Comparison of ENCODE assay signal across 8 cellular contexts in genomic region chr18:58669731-58670379, GRCh38. TPM values are rescaled to one million over a fixed set of nuclear protein-coding genes. Genes with fewer than 3 reads are reported as not detected.
A peak's percentile ranks its signal among the peaks of the same experiment; 100 is the strongest.
DNase-seq lines count a peak whose midpoint lies in the region; ATAC-seq and TF ChIP-seq lines count a peak whose summit lies in the region.

No MANE protein-coding gene starts in this region.

- CTCF ChIA-PET in CD8-positive, alpha-beta memory T cell (lab: Charles Lee), result interaction anchor here (0.9 to 4.1 kb wide), 7 partner anchors 11 to 141 kb away, joined by 3 to 35 read pairs (median 17); no protein-coding TSS in a partner anchor

- ATAC-seq in HG03025 (IDR thresholded peaks at IDR 0.05; ENCODE audit: low FRiP score, unreplicated experiment), result no peak

- no peak for TF ChIP-seq RAD21 in Ishikawa (IDR thresholded peaks at IDR 0.05; ENCODE audit: low read depth)

- H3K27me3 Mint-ChIP-seq in CD8-positive, alpha-beta memory T cell, result peaks cover 0 to 2% of the 10 kb centered on the region in 2 donors
- H3K27me3 Mint-ChIP-seq in T-helper 1 cell treated with Interleukin-12 subunit alpha and Interleukin-12 subunit beta and Interleukin-4 antibody, amounts not matched to agents 30 μg/mL and 1 μg/mL, for 36 hours (ENCODE audit: low read depth), result peaks cover 3% of the 10 kb centered on the region

- H3K4me1 ChIP-seq in CD8-positive, alpha-beta memory T cell (ENCODE audit: insufficient read depth, low read length), result peaks cover 28% of the 10 kb centered on the region
- peaks cover 0 to 22% (median 16%) of the 10 kb centered on the region in 4 donors for H3K4me1 ChIP-seq in sigmoid colon

- TF ChIP-seq POLR2A in sigmoid colon (IDR thresholded peaks at IDR 0.05), result no peak

- peak overlapping the region; percentile 32 to 96 (median 87) for H3K4me3 Mint-ChIP-seq in CD8-positive, alpha-beta memory T cell
- peak overlapping the region; percentile 19 for H3K4me3 Mint-ChIP-seq in T-helper 1 cell treated with Interleukin-12 subunit alpha and Interleukin-12 subunit beta and Interleukin-4 antibody, amounts not matched to agents 30 μg/mL and 1 μg/mL, for 36 hours

- no peaks in the 10 kb centered on the region for H3K9me3 ChIP-seq in CD8-positive, alpha-beta memory T cell (ENCODE audit: low read length)
- no peaks in the 10 kb centered on the region for H3K9me3 ChIP-seq in sigmoid colon

- peak overlapping the region in 7 of 8 donors; percentile 37 to 92 (median 74) for H3K27ac Mint-ChIP-seq in CD8-positive, alpha-beta memory T cell
- H3K27ac Mint-ChIP-seq in T-helper 1 cell treated with Interleukin-12 subunit alpha and Interleukin-12 subunit beta and Interleukin-4 antibody, amounts not matched to agents 30 μg/mL and 1 μg/mL, for 36 hours, result peak overlapping the region; percentile 69

- no peak for DNase-seq in CD8-positive, alpha-beta memory T cell
- DNase-seq in kidney tubule cell (ENCODE audit: low spot score) (peak; percentile 82), sigmoid colon (no peak), UCSD-AML1 (lab: John Stamatoyannopoulos, UW; ENCODE audit: unreplicated experiment) (no peak), islet precursor cell (no peak)

- peak; percentile 72; the same call in 1 of the 2 replicates for TF ChIP-seq EP300 in Ishikawa (IDR thresholded peaks at IDR 0.05; ENCODE audit: borderline replicate concordance)
- no peak for TF ChIP-seq EP300 in sigmoid colon (IDR thresholded peaks at IDR 0.05)

- H3K4me3 ChIP-seq in CD8-positive, alpha-beta memory T cell (ENCODE audit: low read length), result no peak overlapping the region
- H3K4me3 ChIP-seq in sigmoid colon, result no peak overlapping the region

- no peaks in the 10 kb centered on the region for H3K36me3 ChIP-seq in CD8-positive, alpha-beta memory T cell (ENCODE audit: insufficient read depth, low read length)
- H3K36me3 ChIP-seq in sigmoid colon, result no peaks in the 10 kb centered on the region

- no peaks in the 10 kb centered on the region for H3K9me3 Mint-ChIP-seq in CD8-positive, alpha-beta memory T cell
- H3K9me3 Mint-ChIP-seq in T-helper 1 cell treated with Interleukin-12 subunit alpha and Interleukin-12 subunit beta and Interleukin-4 antibody, amounts not matched to agents 30 μg/mL and 1 μg/mL, for 36 hours, result no peaks in the 10 kb centered on the region

- POLR2A ChIA-PET in CD8-positive, alpha-beta memory T cell (lab: Charles Lee), result interaction anchor here (2.0 to 3.1 kb wide), 2 partner anchors 11 to 129 kb away, joined by 5 to 43 read pairs; no protein-coding TSS in a partner anchor

- WGBS in sigmoid colon, 2 donors, result 18 to 59% methylated on average over 11 of the region's 11 CpGs

- intact Hi-C loops in sigmoid colon (cut with DNase I), result loop anchor here (2.0 to 10.0 kb wide), 5 partner anchors 92 to 485 kb away; no protein-coding TSS in a partner anchor

- H3K4me1 Mint-ChIP-seq in CD8-positive, alpha-beta memory T cell, result peaks cover 29 to 49% (median 46%) of the 10 kb centered on the region in 3 donors
- H3K4me1 Mint-ChIP-seq in T-helper 1 cell treated with Interleukin-12 subunit alpha and Interleukin-12 subunit beta and Interleukin-4 antibody, amounts not matched to agents 30 μg/mL and 1 μg/mL, for 36 hours (ENCODE audit: low read depth), result peaks cover 39% of the 10 kb centered on the region

- no peak for TF ChIP-seq CTCF in sigmoid colon (IDR thresholded peaks at IDR 0.05)

- no peaks in the 10 kb centered on the region for H3K27me3 ChIP-seq in CD8-positive, alpha-beta memory T cell (ENCODE audit: insufficient read depth, low read length, poor library complexity, severe bottlenecking)
- no peaks in the 10 kb centered on the region for H3K27me3 ChIP-seq in sigmoid colon

- H3K36me3 Mint-ChIP-seq in CD8-positive, alpha-beta memory T cell, result peaks cover 4 to 18% (median 5%) of the 10 kb centered on the region in 3 donors
- peaks cover 15% of the 10 kb centered on the region for H3K36me3 Mint-ChIP-seq in T-helper 1 cell treated with Interleukin-12 subunit alpha and Interleukin-12 subunit beta and Interleukin-4 antibody, amounts not matched to agents 30 μg/mL and 1 μg/mL, for 36 hours (ENCODE audit: low read depth)

- no peak overlapping the region for H3K27ac ChIP-seq in CD8-positive, alpha-beta memory T cell (ENCODE audit: low read depth, low read length)
- no peak overlapping the region for H3K27ac ChIP-seq in sigmoid colon

TF ChIP-seq in Ishikawa, 13 proteins besides CTCF, POLR2A, EP300 and RAD21:
- no peak for TF ChIP-seq CEBPB (IDR thresholded peaks at IDR 0.05)
- TF ChIP-seq USF1 (IDR thresholded peaks at IDR 0.05), result no peak
- TF ChIP-seq, protein P1, sequence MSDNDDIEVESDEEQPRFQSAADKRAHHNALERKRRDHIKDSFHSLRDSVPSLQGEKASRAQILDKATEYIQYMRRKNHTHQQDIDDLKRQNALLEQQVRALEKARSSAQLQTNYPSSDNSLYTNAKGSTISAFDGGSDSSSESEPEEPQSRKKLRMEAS (IDR thresholded peaks at IDR 0.05), result no peak
- TF ChIP-seq YY1 (IDR thresholded peaks at IDR 0.05; ENCODE audit: low read depth), result no peak
- TF ChIP-seq NFIC (IDR thresholded peaks at IDR 0.05), result peak; percentile 76
- TF ChIP-seq CREB1 (IDR thresholded peaks at IDR 0.05; ENCODE audit: low read depth), result no peak
- no peak for TF ChIP-seq EGR1 (IDR thresholded peaks at IDR 0.05)
- TF ChIP-seq TCF12 (IDR thresholded peaks at IDR 0.05; ENCODE audit: low read depth), result no peak
- TF ChIP-seq ZBTB7A (IDR thresholded peaks at IDR 0.05; ENCODE audit: low read depth), result no peak
- TF ChIP-seq, protein P2, sequence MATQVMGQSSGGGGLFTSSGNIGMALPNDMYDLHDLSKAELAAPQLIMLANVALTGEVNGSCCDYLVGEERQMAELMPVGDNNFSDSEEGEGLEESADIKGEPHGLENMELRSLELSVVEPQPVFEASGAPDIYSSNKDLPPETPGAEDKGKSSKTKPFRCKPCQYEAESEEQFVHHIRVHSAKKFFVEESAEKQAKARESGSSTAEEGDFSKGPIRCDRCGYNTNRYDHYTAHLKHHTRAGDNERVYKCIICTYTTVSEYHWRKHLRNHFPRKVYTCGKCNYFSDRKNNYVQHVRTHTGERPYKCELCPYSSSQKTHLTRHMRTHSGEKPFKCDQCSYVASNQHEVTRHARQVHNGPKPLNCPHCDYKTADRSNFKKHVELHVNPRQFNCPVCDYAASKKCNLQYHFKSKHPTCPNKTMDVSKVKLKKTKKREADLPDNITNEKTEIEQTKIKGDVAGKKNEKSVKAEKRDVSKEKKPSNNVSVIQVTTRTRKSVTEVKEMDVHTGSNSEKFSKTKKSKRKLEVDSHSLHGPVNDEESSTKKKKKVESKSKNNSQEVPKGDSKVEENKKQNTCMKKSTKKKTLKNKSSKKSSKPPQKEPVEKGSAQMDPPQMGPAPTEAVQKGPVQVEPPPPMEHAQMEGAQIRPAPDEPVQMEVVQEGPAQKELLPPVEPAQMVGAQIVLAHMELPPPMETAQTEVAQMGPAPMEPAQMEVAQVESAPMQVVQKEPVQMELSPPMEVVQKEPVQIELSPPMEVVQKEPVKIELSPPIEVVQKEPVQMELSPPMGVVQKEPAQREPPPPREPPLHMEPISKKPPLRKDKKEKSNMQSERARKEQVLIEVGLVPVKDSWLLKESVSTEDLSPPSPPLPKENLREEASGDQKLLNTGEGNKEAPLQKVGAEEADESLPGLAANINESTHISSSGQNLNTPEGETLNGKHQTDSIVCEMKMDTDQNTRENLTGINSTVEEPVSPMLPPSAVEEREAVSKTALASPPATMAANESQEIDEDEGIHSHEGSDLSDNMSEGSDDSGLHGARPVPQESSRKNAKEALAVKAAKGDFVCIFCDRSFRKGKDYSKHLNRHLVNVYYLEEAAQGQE (IDR thresholded peaks at IDR 0.05; ENCODE audit: low read depth), result no peak
- TF ChIP-seq FOXM1 (IDR thresholded peaks at IDR 0.05; ENCODE audit: borderline replicate concordance, low read depth), result no peak
- TF ChIP-seq TEAD4 (IDR thresholded peaks at IDR 0.05), result peak; percentile 55; the same call in 1 of the 2 replicates

RNA-seq across cellular contexts. Expression of gene MALT1, which starts 1.4 kb away (rescaled TPM):
- 10 to 100 TPM; 33.1 to 35.8 TPM for total RNA-seq in CD8-positive, alpha-beta memory T cell
- 41.4 TPM for polyA plus RNA-seq in CD8-positive, alpha-beta memory T cell
- 10 to 100 TPM; 17.1 to 22.4 (median 18.4) TPM for total RNA-seq in sigmoid colon
- 10 to 100 TPM in 1 of 3 donors, 1 to 10 TPM in 2; 5.3 to 13.5 (median 5.4) TPM for polyA plus RNA-seq in sigmoid colon

RNA-seq across cellular contexts. Expression of gene ALPK2, which starts 41.0 kb away (rescaled TPM):
- total RNA-seq in CD8-positive, alpha-beta memory T cell, result under 1 TPM; 0.38 to 0.55 TPM
- 0.21 TPM for polyA plus RNA-seq in CD8-positive, alpha-beta memory T cell
- total RNA-seq in sigmoid colon, result 1 to 10 TPM in 1 of 4 donors, under 1 TPM in 2, not detected in 1; 0.36 to 2.0 (median 0.55) TPM
- 1 to 10 TPM in 1 of 3 donors, not detected in 2; 1.5 TPM for polyA plus RNA-seq in sigmoid colon
